Comparison of ENCODE assay signal across 16 cellular contexts in the genomic region with DNA sequence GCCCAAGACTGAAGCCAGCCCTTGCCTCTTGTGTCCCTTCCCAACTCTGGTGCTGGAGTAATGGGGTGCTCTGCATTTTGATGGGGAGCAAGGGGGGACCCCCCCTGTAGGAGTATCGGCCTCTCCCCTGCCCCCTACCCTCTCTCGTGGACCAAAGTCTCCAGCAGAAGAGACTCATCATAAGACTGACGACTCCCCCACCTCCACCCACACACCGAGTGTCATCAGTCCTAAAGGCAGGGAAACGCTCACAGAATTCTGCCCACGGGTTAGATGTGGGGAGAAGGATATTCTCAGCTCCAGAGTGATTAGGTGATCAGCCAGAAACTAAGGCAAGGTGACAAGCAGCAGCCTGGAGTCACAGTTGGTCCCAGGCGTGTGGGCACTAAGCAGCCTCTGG. TPM values are rescaled to one million over a fixed set of nuclear protein-coding genes. Genes with fewer than 3 reads are reported as not detected.
DNase-seq lines count a peak whose midpoint lies in the region; ATAC-seq, FAIRE-seq and TF ChIP-seq lines count a peak whose summit lies in the region.
"Had no signal": no experiment of that assay in that cellular context is flagged by ENCODE, and none has a peak within 500 bp of the region (broad histone marks: within the 10 kb centered on the region; RNA-seq: fewer than 3 reads in every experiment).

No MANE protein-coding gene starts in this region.

- FAIRE-seq in HTR-8/SVneo (lab: Jason Lieb, UNC) = peak; percentile 72
- FAIRE-seq in K562 (lab: Jason Lieb, UNC) = no peak
- FAIRE-seq: GM12891 had no signal

- TF ChIP-seq POLR2A in K562 (conservative IDR thresholded peaks at IDR 0.05) = no peak
- no peak for TF ChIP-seq POLR2A in right lobe of liver (IDR thresholded peaks at IDR 0.05)

- ATAC-seq in K562 (no peak), right lobe of liver (peak in 3 of 4 donors; percentile 0 to 4 (median 2)), HG02798 (IDR thresholded peaks at IDR 0.05; ENCODE audit: poor library complexity, unreplicated experiment) (no peak)

- CTCF ChIA-PET in K562 (lab: Yijun Ruan, JAX; ENCODE audit: low intra/inter-chr PET ratio) = no interaction called here

- WGBS in K562 (ENCODE audit: insufficient coverage, low coverage, missing lambda C conversion rate) = 39% methylated on average over 6 of the region's 7 CpGs
- WGBS in right lobe of liver (ENCODE audit: insufficient coverage, low coverage, low lambda C conversion rate, missing lambda C conversion rate) = 32% methylated on average over 5 of the region's 7 CpGs

- BruUV-seq in K562 (replicated peaks; lab: Mats Ljungman, UMichigan) = no TSS peak

- DNase-seq in HTR-8/SVneo (ENCODE audit: insufficient read length, low spot score) = no peak
- DNase-seq in K562 (ENCODE audit: extremely low read depth in 1 of 4, low spot score in 3 of 4) = no peak
- DNase-seq in right lobe of liver = peak in 1 of 3 donors; percentile 54
- DNase-seq in HPDE6-E6E7 (ENCODE audit: extremely low spot score) = no peak
- DNase-seq in NCI-H82 (lab: John Stamatoyannopoulos, UW) = no peak
- DNase-seq: ACHN; Calu3; CD4-positive, CD25-positive, alpha-beta regulatory T cell; DMS79; HCEC 1CT; NCI-H1092; NCI-H1694; NCI-H446 had no signal

- no peaks in the 10 kb centered on the region for H4K20me1 ChIP-seq in K562 (replicated peaks; ENCODE audit: control insufficient read depth, insufficient read depth, low read length)

- TF ChIP-seq CTCF in K562 (IDR thresholded peaks at IDR 0.05 in 2 of 3, conservative IDR thresholded peaks at IDR 0.05 in 1 of 3; ENCODE audit: insufficient read depth in 2 of 3, low read depth in 1 of 3, low read length in 3 of 3) (no peak), right lobe of liver (IDR thresholded peaks at IDR 0.05) (no peak)

- H3K4me1 ChIP-seq in K562 (replicated peaks in 1 of 2; ENCODE audit: control insufficient read depth in 2 of 2, insufficient read depth in 2 of 2, low read length in 2 of 2) (peaks cover 7% of the 10 kb centered on the region in 2 experiments; a peak in 4 of 5 replicates), right lobe of liver (peaks cover 0 to 52% (median 18%) of the 10 kb centered on the region in 4 donors), subcutaneous abdominal adipose tissue (ENCODE audit: control insufficient read depth in 5 of 5, insufficient read depth in 5 of 5, low read length in 5 of 5) (peaks cover 12 to 33% (median 31%) of the 10 kb centered on the region in 5 donors)

- no peak for TF ChIP-seq RAD21 in K562 (CRISPR knock-in tag; conservative IDR thresholded peaks at IDR 0.05 in 1 of 2, IDR thresholded peaks at IDR 0.05 in 1 of 2)

- H3K79me2 ChIP-seq in K562 (ENCODE audit: control insufficient read depth, insufficient read depth, low read length) = no peaks in the 10 kb centered on the region

- no peak for TF ChIP-seq EP300 in K562 (IDR thresholded peaks at IDR 0.05; ENCODE audit: low read length)

- no peak overlapping the region for H3K27ac ChIP-seq in K562 (ENCODE audit: extremely low read depth, low read depth, low read length)
- H3K27ac ChIP-seq in right lobe of liver = peak overlapping the region; percentile 83 to 99 (median 84)
- H3K27ac ChIP-seq in subcutaneous abdominal adipose tissue (ENCODE audit: low read depth, low read length) = peak overlapping the region; percentile 54

- H3K4me3 ChIP-seq in K562 = no peak overlapping the region
- peak overlapping the region in 1 of 3 donors; percentile 55 for H3K4me3 ChIP-seq in right lobe of liver
- no peak overlapping the region for H3K4me3 ChIP-seq in subcutaneous abdominal adipose tissue (ENCODE audit: low read depth in 1 of 5, low read length in 5 of 5)

- intact Hi-C loops in K562 (cut with micrococcal nuclease) = no loop called here
- intact Hi-C loops in right lobe of liver (cut with DNase I) = no loop called here

- in situ Hi-C loops in K562 (cut with MboI) = no loop called here

- H3K36me3 ChIP-seq in K562 (ENCODE audit: control insufficient read depth, insufficient read depth, low read length) = peaks cover 45% of the 10 kb centered on the region; the same call in 2 of the 3 replicates
- peaks cover 0 to 24% (median 13%) of the 10 kb centered on the region in 4 donors for H3K36me3 ChIP-seq in right lobe of liver
- peaks cover 16 to 60% (median 53%) of the 10 kb centered on the region in 5 donors for H3K36me3 ChIP-seq in subcutaneous abdominal adipose tissue (ENCODE audit: control insufficient read depth in 5 of 5, insufficient read depth in 5 of 5, low read length in 5 of 5)

- H3K9me1 ChIP-seq in K562 (ENCODE audit: control insufficient read depth, insufficient read depth, low read length) = no peaks in the 10 kb centered on the region

- H2AFZ ChIP-seq in K562 (ENCODE audit: low read depth, low read length) = no peak overlapping the region

- no peaks in the 10 kb centered on the region for H3K27me3 ChIP-seq in K562 (ENCODE audit: control insufficient read depth in 2 of 2, insufficient read depth in 2 of 2, low read length in 2 of 2)
- no peaks in the 10 kb centered on the region for H3K27me3 ChIP-seq in right lobe of liver
- H3K27me3 ChIP-seq in subcutaneous abdominal adipose tissue (ENCODE audit: control insufficient read depth in 5 of 5, insufficient read depth in 4 of 5, low read length in 5 of 5) = no peaks in the 10 kb centered on the region

- no peak overlapping the region for H3K4me2 ChIP-seq in K562 (ENCODE audit: insufficient read depth, low read length)

- H3K9me3 ChIP-seq in K562 (replicated peaks; ENCODE audit: control insufficient read depth, insufficient read depth, low read depth, low read length) (no peaks in the 10 kb centered on the region), right lobe of liver (no peaks in the 10 kb centered on the region), subcutaneous abdominal adipose tissue (ENCODE audit: control insufficient read depth in 5 of 5, low read length in 5 of 5) (no peaks in the 10 kb centered on the region)

- H3K9ac ChIP-seq in K562 (ENCODE audit: insufficient read depth in 1 of 2, low read depth in 2 of 2, low read length in 2 of 2) (no peak overlapping the region), subcutaneous abdominal adipose tissue (ENCODE audit: low read length in 5 of 5) (no peak overlapping the region)

- POLR2A ChIA-PET in K562 (lab: Yijun Ruan, JAX) = interaction anchor here (0.6 to 1.2 kb wide), 5 partner anchors 12 to 277 kb away, joined by 3 to 4 read pairs (median 4); no protein-coding TSS in a partner anchor

TF ChIP-seq in K562, 482 proteins besides CTCF, POLR2A, EP300 and RAD21:
- TF ChIP-seq CREBBP (IDR thresholded peaks at IDR 0.05; ENCODE audit: low read depth, low read length) = no peak
- no peak for TF ChIP-seq ZNF324 (CRISPR knock-in tag; IDR thresholded peaks at IDR 0.05)
- no peak for TF ChIP-seq MYNN (IDR thresholded peaks at IDR 0.05)
- TF ChIP-seq MYNN (CRISPR knock-in tag; IDR thresholded peaks at IDR 0.05) = no peak
- peak; percentile 66 for TF ChIP-seq EGR1 (conservative IDR thresholded peaks at IDR 0.05)

RNA-seq across cellular contexts. Expression of gene PPP2R1B, which starts 38.8 kb away (rescaled TPM):
- total RNA-seq in K562 (2011; cell fraction: chromatin; rRNA removed; ENCODE audit: low replicate concordance) = 46.5 and 64.1 TPM in 2 replicates
- total RNA-seq in K562 (2011; cell fraction: nucleolus; rRNA removed) = 22.1 and 22.3 TPM in 2 replicates
- total RNA-seq in K562 (2011; cell fraction: nucleoplasm; rRNA removed) = 33.6 and 43.7 TPM in 2 replicates
- total RNA-seq in K562 (2014; rRNA removed) = 24.6 and 32.1 TPM in 2 replicates
- total RNA-seq in K562 (2014; rRNA removed; fragmentation: Illumina TruSeq; extraction: Trizol) = 39.8 and 46.0 TPM in 2 replicates
- 25.1 and 30.4 TPM in 2 replicates for total RNA-seq in K562 (2015; rRNA removed; fragmentation: Illumina TruSeq; extraction: Trizol)
- 57.3 and 57.4 TPM in 2 replicates for total RNA-seq in K562 (2021)
- 33.4 and 48.4 TPM in 2 replicates for polyA plus RNA-seq in K562 (2011; rRNA removed)
- polyA plus RNA-seq in K562 (2011; cell fraction: cytosol; rRNA removed) = 23.5 and 28.5 TPM in 2 replicates
- polyA plus RNA-seq in K562 (2011; cell fraction: nucleus; rRNA removed) = 21.3 and 22.6 TPM in 2 replicates
- 16.8 and 30.6 TPM in 2 replicates for polyA plus RNA-seq in K562 (2012)
- 36.4 and 39.4 TPM in 2 replicates for polyA plus RNA-seq in K562 (2014; fragmentation: Illumina TruSeq; extraction: Trizol)
- polyA plus RNA-seq in K562 (2014; fragmentation: Nextera tagmentation; extraction: Ambion mirVana) = 10 to 100 TPM; 50.9 to 68.5 TPM
- polyA plus RNA-seq in K562 (2014; rRNA removed) = 24.7 and 31.5 TPM in 2 replicates
- 84.3 and 113 TPM in 2 replicates for polyA minus RNA-seq in K562 (2011; rRNA and poly(A)+ RNA removed)
- polyA minus RNA-seq in K562 (2011; cell fraction: cytosol; rRNA and poly(A)+ RNA removed) = 32.5 and 47.0 TPM in 2 replicates
- 19.3 and 31.8 TPM in 2 replicates for polyA minus RNA-seq in K562 (2011; cell fraction: nucleus; rRNA and poly(A)+ RNA removed)
- total RNA-seq in right lobe of liver = 100 to 1,000 TPM in 1 of 6 experiments, 10 to 100 TPM in 5; 44.5 to 150 (median 59.6) TPM

Comparison
In these comparisons a context has a peak if more than half of its experiments do, and no peak if none do; other contexts are left out.
1. ATAC-seq: peak in right lobe of liver (3 of 4); none in K562 (single experiment) and HG02798 (single experiment).